1 cellular context compared by ENCODE assay signal in the genomic region with DNA sequence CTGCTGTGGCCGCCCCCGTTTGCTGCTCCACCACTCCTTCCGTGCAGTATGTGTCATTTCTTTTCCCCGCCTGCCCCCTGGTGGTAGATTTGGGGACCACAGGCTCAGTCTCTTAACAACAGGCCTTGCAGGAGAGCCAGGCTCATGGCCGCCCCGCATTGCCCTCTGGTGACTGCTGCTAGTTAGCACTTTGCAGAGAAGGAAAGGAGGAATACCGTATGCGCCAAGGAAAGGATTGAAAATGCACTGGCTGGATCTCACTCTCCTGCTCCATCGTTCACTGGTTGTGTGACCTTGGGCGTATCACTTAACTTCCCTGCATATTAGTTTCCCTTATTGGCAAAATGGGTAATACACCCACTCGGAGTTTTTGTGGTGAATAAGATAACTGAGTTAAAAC.
TF ChIP-seq lines count a peak whose summit lies in the region.

No MANE protein-coding gene starts in this region.

TF ChIP-seq in HepG2, 621 proteins besides CTCF, POLR2A, EP300 and RAD21 (continued from another document and continues in another):
- TF ChIP-seq, protein P1, sequence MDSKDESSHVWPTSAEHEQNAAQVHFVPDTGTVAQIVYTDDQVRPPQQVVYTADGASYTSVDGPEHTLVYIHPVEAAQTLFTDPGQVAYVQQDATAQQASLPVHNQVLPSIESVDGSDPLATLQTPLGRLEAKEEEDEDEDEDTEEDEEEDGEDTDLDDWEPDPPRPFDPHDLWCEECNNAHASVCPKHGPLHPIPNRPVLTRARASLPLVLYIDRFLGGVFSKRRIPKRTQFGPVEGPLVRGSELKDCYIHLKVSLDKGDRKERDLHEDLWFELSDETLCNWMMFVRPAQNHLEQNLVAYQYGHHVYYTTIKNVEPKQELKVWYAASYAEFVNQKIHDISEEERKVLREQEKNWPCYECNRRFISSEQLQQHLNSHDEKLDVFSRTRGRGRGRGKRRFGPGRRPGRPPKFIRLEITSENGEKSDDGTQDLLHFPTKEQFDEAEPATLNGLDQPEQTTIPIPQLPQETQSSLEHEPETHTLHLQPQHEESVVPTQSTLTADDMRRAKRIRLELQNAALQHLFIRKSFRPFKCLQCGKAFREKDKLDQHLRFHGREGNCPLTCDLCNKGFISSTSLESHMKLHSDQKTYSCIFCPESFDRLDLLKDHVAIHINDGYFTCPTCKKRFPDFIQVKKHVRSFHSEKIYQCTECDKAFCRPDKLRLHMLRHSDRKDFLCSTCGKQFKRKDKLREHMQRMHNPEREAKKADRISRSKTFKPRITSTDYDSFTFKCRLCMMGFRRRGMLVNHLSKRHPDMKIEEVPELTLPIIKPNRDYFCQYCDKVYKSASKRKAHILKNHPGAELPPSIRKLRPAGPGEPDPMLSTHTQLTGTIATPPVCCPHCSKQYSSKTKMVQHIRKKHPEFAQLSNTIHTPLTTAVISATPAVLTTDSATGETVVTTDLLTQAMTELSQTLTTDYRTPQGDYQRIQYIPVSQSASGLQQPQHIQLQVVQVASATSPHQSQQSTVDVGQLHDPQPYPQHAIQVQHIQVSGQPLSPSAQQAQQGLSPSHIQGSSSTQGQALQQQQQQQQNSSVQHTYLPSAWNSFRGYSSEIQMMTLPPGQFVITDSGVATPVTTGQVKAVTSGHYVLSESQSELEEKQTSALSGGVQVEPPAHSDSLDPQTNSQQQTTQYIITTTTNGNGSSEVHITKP (CRISPR knock-in tag; IDR thresholded peaks at IDR 0.05; ENCODE audit: low read depth): no peak
- TF ChIP-seq XBP1 (CRISPR knock-in tag; IDR thresholded peaks at IDR 0.05): no peak
- TF ChIP-seq, protein P2, sequence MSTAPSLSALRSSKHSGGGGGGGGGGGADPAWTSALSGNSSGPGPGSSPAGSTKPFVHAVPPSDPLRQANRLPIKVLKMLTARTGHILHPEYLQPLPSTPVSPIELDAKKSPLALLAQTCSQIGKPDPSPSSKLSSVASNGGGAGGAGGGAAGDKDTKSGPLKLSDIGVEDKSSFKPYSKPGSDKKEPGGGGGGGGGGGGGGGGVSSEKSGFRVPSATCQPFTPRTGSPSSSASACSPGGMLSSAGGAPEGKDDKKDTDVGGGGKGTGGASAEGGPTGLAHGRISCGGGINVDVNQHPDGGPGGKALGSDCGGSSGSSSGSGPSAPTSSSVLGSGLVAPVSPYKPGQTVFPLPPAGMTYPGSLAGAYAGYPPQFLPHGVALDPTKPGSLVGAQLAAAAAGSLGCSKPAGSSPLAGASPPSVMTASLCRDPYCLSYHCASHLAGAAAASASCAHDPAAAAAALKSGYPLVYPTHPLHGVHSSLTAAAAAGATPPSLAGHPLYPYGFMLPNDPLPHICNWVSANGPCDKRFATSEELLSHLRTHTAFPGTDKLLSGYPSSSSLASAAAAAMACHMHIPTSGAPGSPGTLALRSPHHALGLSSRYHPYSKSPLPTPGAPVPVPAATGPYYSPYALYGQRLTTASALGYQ (CRISPR knock-in tag; IDR thresholded peaks at IDR 0.05): no peak
- no peak for TF ChIP-seq HNRNPLL (IDR thresholded peaks at IDR 0.05; ENCODE audit: low read depth, low read length, poor library complexity, severe bottlenecking)
- TF ChIP-seq, protein P3, sequence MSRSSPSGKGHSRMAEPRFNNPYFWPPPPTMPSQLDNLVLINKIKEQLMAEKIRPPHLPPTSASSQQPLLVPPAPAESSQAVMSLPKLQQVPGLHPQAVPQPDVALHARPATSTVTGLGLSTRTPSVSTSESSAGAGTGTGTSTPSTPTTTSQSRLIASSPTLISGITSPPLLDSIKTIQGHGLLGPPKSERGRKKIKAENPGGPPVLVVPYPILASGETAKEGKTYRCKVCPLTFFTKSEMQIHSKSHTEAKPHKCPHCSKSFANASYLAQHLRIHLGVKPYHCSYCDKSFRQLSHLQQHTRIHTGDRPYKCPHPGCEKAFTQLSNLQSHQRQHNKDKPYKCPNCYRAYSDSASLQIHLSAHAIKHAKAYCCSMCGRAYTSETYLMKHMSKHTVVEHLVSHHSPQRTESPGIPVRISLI (CRISPR knock-in tag; IDR thresholded peaks at IDR 0.05; ENCODE audit: borderline replicate concordance): no peak
- TF ChIP-seq SALL2 (CRISPR knock-in tag; IDR thresholded peaks at IDR 0.05): no peak
- TF ChIP-seq, protein P4, sequence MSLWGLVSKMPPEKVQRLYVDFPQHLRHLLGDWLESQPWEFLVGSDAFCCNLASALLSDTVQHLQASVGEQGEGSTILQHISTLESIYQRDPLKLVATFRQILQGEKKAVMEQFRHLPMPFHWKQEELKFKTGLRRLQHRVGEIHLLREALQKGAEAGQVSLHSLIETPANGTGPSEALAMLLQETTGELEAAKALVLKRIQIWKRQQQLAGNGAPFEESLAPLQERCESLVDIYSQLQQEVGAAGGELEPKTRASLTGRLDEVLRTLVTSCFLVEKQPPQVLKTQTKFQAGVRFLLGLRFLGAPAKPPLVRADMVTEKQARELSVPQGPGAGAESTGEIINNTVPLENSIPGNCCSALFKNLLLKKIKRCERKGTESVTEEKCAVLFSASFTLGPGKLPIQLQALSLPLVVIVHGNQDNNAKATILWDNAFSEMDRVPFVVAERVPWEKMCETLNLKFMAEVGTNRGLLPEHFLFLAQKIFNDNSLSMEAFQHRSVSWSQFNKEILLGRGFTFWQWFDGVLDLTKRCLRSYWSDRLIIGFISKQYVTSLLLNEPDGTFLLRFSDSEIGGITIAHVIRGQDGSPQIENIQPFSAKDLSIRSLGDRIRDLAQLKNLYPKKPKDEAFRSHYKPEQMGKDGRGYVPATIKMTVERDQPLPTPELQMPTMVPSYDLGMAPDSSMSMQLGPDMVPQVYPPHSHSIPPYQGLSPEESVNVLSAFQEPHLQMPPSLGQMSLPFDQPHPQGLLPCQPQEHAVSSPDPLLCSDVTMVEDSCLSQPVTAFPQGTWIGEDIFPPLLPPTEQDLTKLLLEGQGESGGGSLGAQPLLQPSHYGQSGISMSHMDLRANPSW (CRISPR knock-in tag; IDR thresholded peaks at IDR 0.05; ENCODE audit: borderline replicate concordance): no peak
- 0 out of 2 replicates have a peak, but pooled peaks have one; percentile 21 for TF ChIP-seq CBFB (CRISPR knock-in tag; IDR thresholded peaks at IDR 0.05)
- no peak for TF ChIP-seq ZNF790 (CRISPR knock-in tag; IDR thresholded peaks at IDR 0.05; ENCODE audit: borderline replicate concordance)
- no peak for TF ChIP-seq SIN3B (IDR thresholded peaks at IDR 0.05; ENCODE audit: low read length)
- TF ChIP-seq ZSCAN20 (CRISPR knock-in tag; IDR thresholded peaks at IDR 0.05; ENCODE audit: borderline replicate concordance): no peak
- TF ChIP-seq ZNF10 (CRISPR knock-in tag; IDR thresholded peaks at IDR 0.05; ENCODE audit: borderline replicate concordance, low read depth): no peak
- no peak for TF ChIP-seq ZSCAN29 (CRISPR knock-in tag; conservative IDR thresholded peaks at IDR 0.05)
- no peak for TF ChIP-seq ZKSCAN8 (CRISPR knock-in tag; IDR thresholded peaks at IDR 0.05; ENCODE audit: borderline replicate concordance)
- no peak for TF ChIP-seq PHF8 (CRISPR knock-in tag; IDR thresholded peaks at IDR 0.05)
- TF ChIP-seq GATA4 (IDR thresholded peaks at IDR 0.05; ENCODE audit: borderline replicate concordance, low read depth): no peak
- TF ChIP-seq HOXA9 (CRISPR knock-in tag; IDR thresholded peaks at IDR 0.05; ENCODE audit: borderline replicate concordance): no peak
- TF ChIP-seq, protein P5, sequence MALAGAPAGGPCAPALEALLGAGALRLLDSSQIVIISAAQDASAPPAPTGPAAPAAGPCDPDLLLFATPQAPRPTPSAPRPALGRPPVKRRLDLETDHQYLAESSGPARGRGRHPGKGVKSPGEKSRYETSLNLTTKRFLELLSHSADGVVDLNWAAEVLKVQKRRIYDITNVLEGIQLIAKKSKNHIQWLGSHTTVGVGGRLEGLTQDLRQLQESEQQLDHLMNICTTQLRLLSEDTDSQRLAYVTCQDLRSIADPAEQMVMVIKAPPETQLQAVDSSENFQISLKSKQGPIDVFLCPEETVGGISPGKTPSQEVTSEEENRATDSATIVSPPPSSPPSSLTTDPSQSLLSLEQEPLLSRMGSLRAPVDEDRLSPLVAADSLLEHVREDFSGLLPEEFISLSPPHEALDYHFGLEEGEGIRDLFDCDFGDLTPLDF (CRISPR knock-in tag; IDR thresholded peaks at IDR 0.05): no peak
- TF ChIP-seq, protein P6, sequence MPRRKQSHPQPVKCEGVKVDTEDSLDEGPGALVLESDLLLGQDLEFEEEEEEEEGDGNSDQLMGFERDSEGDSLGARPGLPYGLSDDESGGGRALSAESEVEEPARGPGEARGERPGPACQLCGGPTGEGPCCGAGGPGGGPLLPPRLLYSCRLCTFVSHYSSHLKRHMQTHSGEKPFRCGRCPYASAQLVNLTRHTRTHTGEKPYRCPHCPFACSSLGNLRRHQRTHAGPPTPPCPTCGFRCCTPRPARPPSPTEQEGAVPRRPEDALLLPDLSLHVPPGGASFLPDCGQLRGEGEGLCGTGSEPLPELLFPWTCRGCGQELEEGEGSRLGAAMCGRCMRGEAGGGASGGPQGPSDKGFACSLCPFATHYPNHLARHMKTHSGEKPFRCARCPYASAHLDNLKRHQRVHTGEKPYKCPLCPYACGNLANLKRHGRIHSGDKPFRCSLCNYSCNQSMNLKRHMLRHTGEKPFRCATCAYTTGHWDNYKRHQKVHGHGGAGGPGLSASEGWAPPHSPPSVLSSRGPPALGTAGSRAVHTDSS (CRISPR knock-in tag; conservative IDR thresholded peaks at IDR 0.05): no peak
- no peak; the same call in 1 of the 2 replicates for TF ChIP-seq SPEN (CRISPR knock-in tag; IDR thresholded peaks at IDR 0.05; ENCODE audit: low read depth)
- no peak for TF ChIP-seq CHD2 (IDR thresholded peaks at IDR 0.05; ENCODE audit: low read depth, low read length)
- no peak for TF ChIP-seq TAF1 (CRISPR knock-in tag; IDR thresholded peaks at IDR 0.05)
- TF ChIP-seq, protein P7, sequence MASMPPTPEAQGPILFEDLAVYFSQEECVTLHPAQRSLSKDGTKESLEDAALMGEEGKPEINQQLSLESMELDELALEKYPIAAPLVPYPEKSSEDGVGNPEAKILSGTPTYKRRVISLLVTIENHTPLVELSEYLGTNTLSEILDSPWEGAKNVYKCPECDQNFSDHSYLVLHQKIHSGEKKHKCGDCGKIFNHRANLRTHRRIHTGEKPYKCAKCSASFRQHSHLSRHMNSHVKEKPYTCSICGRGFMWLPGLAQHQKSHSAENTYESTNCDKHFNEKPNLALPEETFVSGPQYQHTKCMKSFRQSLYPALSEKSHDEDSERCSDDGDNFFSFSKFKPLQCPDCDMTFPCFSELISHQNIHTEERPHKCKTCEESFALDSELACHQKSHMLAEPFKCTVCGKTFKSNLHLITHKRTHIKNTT (CRISPR knock-in tag; IDR thresholded peaks at IDR 0.05): no peak
- no peak for TF ChIP-seq KDM6A (CRISPR knock-in tag; IDR thresholded peaks at IDR 0.05; ENCODE audit: low read depth)
- TF ChIP-seq ZNF841 (CRISPR knock-in tag; IDR thresholded peaks at IDR 0.05; ENCODE audit: borderline replicate concordance): no peak
- TF ChIP-seq, protein P8, sequence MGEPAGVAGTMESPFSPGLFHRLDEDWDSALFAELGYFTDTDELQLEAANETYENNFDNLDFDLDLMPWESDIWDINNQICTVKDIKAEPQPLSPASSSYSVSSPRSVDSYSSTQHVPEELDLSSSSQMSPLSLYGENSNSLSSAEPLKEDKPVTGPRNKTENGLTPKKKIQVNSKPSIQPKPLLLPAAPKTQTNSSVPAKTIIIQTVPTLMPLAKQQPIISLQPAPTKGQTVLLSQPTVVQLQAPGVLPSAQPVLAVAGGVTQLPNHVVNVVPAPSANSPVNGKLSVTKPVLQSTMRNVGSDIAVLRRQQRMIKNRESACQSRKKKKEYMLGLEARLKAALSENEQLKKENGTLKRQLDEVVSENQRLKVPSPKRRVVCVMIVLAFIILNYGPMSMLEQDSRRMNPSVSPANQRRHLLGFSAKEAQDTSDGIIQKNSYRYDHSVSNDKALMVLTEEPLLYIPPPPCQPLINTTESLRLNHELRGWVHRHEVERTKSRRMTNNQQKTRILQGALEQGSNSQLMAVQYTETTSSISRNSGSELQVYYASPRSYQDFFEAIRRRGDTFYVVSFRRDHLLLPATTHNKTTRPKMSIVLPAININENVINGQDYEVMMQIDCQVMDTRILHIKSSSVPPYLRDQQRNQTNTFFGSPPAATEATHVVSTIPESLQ (CRISPR knock-in tag; conservative IDR thresholded peaks at IDR 0.05): 0 out of 2 replicates have a peak, but pooled peaks have one; percentile 70
- TF ChIP-seq SALL1 (CRISPR knock-in tag; IDR thresholded peaks at IDR 0.05): peak; percentile 57; the same call in 1 of the 2 replicates
- TF ChIP-seq GATAD2A (CRISPR knock-in tag; IDR thresholded peaks at IDR 0.05): 0 out of 2 replicates have a peak, but pooled peaks have one; percentile 28
- no peak for TF ChIP-seq ZFP62 (CRISPR knock-in tag; IDR thresholded peaks at IDR 0.05)
- no peak for TF ChIP-seq MAFG (CRISPR knock-in tag; IDR thresholded peaks at IDR 0.05)
- TF ChIP-seq CREM (IDR thresholded peaks at IDR 0.05): no peak
- no peak for TF ChIP-seq CREM (CRISPR knock-in tag; IDR thresholded peaks at IDR 0.05)
- peak; percentile 18; the same call in 1 of the 2 replicates for TF ChIP-seq ZNF768 (CRISPR knock-in tag; IDR thresholded peaks at IDR 0.05)
- no peak for TF ChIP-seq MTA1 (CRISPR knock-in tag; IDR thresholded peaks at IDR 0.05; ENCODE audit: borderline replicate concordance)
- TF ChIP-seq CBX5 (CRISPR knock-in tag; IDR thresholded peaks at IDR 0.05; ENCODE audit: borderline replicate concordance): peak; percentile 66; the same call in 1 of the 2 replicates
- peak; percentile 58 for TF ChIP-seq TEAD3 (CRISPR knock-in tag; optimal IDR thresholded peaks at IDR 0.05; ENCODE audit: borderline replicate concordance)
- no peak for TF ChIP-seq NFKBIZ (CRISPR knock-in tag; IDR thresholded peaks at IDR 0.05)
- TF ChIP-seq ATRX (CRISPR knock-in tag; IDR thresholded peaks at IDR 0.05; ENCODE audit: borderline replicate concordance): no peak
- TF ChIP-seq MAF1 (CRISPR knock-in tag; IDR thresholded peaks at IDR 0.05; ENCODE audit: borderline replicate concordance): no peak
- TF ChIP-seq FIP1L1 (IDR thresholded peaks at IDR 0.05; ENCODE audit: borderline replicate concordance, insufficient read depth, low read depth, low read length): no peak
- TF ChIP-seq RFXAP (CRISPR knock-in tag; IDR thresholded peaks at IDR 0.05; ENCODE audit: borderline replicate concordance): no peak
- TF ChIP-seq ZNF850 (CRISPR knock-in tag; conservative IDR thresholded peaks at IDR 0.05): no peak
- TF ChIP-seq, protein P9, sequence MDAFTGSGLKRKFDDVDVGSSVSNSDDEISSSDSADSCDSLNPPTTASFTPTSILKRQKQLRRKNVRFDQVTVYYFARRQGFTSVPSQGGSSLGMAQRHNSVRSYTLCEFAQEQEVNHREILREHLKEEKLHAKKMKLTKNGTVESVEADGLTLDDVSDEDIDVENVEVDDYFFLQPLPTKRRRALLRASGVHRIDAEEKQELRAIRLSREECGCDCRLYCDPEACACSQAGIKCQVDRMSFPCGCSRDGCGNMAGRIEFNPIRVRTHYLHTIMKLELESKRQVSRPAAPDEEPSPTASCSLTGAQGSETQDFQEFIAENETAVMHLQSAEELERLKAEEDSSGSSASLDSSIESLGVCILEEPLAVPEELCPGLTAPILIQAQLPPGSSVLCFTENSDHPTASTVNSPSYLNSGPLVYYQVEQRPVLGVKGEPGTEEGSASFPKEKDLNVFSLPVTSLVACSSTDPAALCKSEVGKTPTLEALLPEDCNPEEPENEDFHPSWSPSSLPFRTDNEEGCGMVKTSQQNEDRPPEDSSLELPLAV (CRISPR knock-in tag; conservative IDR thresholded peaks at IDR 0.05; ENCODE audit: low read depth): no peak
- TF ChIP-seq RFX3 (CRISPR knock-in tag; IDR thresholded peaks at IDR 0.05): no peak
- no peak for TF ChIP-seq NR3C1 (CRISPR knock-in tag; IDR thresholded peaks at IDR 0.05)
- no peak for TF ChIP-seq TBX2 (CRISPR knock-in tag; IDR thresholded peaks at IDR 0.05; ENCODE audit: borderline replicate concordance)
- no peak for TF ChIP-seq ZFP36 (IDR thresholded peaks at IDR 0.05; ENCODE audit: borderline replicate concordance, low read depth, low read length, partially characterized antibody)
- no peak for TF ChIP-seq HOXA7 (CRISPR knock-in tag; IDR thresholded peaks at IDR 0.05)
- TF ChIP-seq FOXK1 (CRISPR knock-in tag; IDR thresholded peaks at IDR 0.05; ENCODE audit: borderline replicate concordance, low read depth): peak; percentile 44; the same call in 1 of the 2 replicates
- 0 out of 2 replicates have a peak, but pooled peaks have one; percentile 57 for TF ChIP-seq SMAD3 (CRISPR knock-in tag; IDR thresholded peaks at IDR 0.05)
